Comparison of ENCODE assay signal across 8 cellular contexts in the genomic region with DNA sequence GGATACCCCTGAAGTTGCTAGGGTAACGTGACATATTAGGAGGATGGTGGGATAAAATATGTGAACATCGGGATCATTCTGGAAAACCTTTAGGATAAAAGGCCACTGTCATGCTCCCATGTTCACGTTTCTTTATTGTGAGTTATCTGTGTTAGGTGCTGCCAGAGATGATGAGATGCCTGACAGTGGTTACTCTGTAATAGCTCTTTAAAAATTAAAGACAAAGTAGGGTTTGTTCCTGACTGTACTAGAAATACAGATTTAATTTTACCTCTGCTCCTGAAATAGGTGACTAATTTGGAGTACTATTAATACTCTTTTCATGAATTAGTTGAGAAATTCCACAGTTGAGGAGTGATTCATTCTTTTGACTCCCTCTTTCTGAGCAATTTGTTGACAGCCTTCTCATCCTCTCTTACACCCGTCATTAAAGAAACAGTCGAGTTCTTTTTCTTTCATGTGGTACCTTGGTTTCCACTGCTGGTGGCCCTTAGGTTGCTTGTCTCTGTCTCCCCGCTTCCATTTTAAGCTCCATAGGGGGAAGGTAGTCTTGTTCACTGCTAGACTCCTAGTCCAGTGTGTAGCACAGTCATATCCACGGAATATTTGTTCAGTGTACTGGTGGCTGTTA. TPM values are rescaled to one million over a fixed set of nuclear protein-coding genes. Genes with fewer than 3 reads are reported as not detected.
DNase-seq lines count a peak whose midpoint lies in the region; ATAC-seq and TF ChIP-seq lines count a peak whose summit lies in the region.

No MANE protein-coding gene starts in this region.

- H3K4me1 Mint-ChIP-seq in osteocyte (ENCODE audit: unreplicated experiment), result peaks cover 26% of the 10 kb centered on the region

- H3K4me3 ChIP-seq in coronary artery, result no peak overlapping the region

- H3K27me3 Mint-ChIP-seq in osteocyte (ENCODE audit: unreplicated experiment), result no peaks in the 10 kb centered on the region

- DNase-seq in T-helper 1 cell (peak in 4 of 5 donors; percentile 21 to 45 (median 28)), coronary artery (ENCODE audit: low spot score) (no peak), osteocyte (ENCODE audit: extremely low spot score, unreplicated experiment) (no peak), NCI-H345 treated with DMSO at 0.1 percent for 48 hours (lab: John Stamatoyannopoulos, UW; ENCODE audit: unreplicated experiment) (no peak), H4 (ENCODE audit: low spot score) (no peak)

- H3K27ac ChIP-seq in C4-2B (peak overlapping the region; percentile 56; the same call in 1 of the 2 replicates), coronary artery (peak overlapping the region; percentile 52 to 79)

- peak overlapping the region; percentile 83 for H3K27ac Mint-ChIP-seq in osteocyte (ENCODE audit: unreplicated experiment)

- peaks cover 27% of the 10 kb centered on the region for H3K36me3 Mint-ChIP-seq in osteocyte (ENCODE audit: unreplicated experiment)

- no peaks in the 10 kb centered on the region for H3K9me3 Mint-ChIP-seq in osteocyte (ENCODE audit: unreplicated experiment)

- TF ChIP-seq CTCF in C4-2B (conservative IDR thresholded peaks at IDR 0.05) (no peak), coronary artery (IDR thresholded peaks at IDR 0.05) (no peak), osteocyte (IDR thresholded peaks at IDR 0.05) (no peak)

- no peak overlapping the region for H3K4me3 Mint-ChIP-seq in osteocyte (ENCODE audit: unreplicated experiment)

- ATAC-seq in HG03025 (IDR thresholded peaks at IDR 0.05; ENCODE audit: low FRiP score, unreplicated experiment) (no peak), GM21576 (IDR thresholded peaks at IDR 0.05; ENCODE audit: unreplicated experiment) (no peak)

RNA-seq across cellular contexts. Expression of gene SAE1, which starts 28.4 kb away (rescaled TPM):
- total RNA-seq in osteocyte, result 96.6 and 110 TPM in 2 replicates
- 362 and 397 TPM in 2 replicates for total RNA-seq in H4 (2014; rRNA removed; shearing (Covaris generic))

RNA-seq across cellular contexts. Expression of gene ZC3H4, which starts 45.4 kb away (rescaled TPM):
- total RNA-seq in osteocyte, result 53.1 and 60.2 TPM in 2 replicates
- total RNA-seq in H4 (2014; rRNA removed; shearing (Covaris generic)), result 6.3 and 7.6 TPM in 2 replicates

Comparison
In these comparisons a context has a peak if more than half of its experiments do, and no peak if none do; other contexts are left out.
1. DNase-seq: peak in T-helper 1 cell (4 of 5); none in coronary artery (single experiment), osteocyte (single experiment), NCI-H345 treated with DMSO at 0.1 percent for 48 hours (single experiment) and H4 (single experiment).